Comparison of ENCODE assay signal across 1 cellular context in the genomic region with DNA sequence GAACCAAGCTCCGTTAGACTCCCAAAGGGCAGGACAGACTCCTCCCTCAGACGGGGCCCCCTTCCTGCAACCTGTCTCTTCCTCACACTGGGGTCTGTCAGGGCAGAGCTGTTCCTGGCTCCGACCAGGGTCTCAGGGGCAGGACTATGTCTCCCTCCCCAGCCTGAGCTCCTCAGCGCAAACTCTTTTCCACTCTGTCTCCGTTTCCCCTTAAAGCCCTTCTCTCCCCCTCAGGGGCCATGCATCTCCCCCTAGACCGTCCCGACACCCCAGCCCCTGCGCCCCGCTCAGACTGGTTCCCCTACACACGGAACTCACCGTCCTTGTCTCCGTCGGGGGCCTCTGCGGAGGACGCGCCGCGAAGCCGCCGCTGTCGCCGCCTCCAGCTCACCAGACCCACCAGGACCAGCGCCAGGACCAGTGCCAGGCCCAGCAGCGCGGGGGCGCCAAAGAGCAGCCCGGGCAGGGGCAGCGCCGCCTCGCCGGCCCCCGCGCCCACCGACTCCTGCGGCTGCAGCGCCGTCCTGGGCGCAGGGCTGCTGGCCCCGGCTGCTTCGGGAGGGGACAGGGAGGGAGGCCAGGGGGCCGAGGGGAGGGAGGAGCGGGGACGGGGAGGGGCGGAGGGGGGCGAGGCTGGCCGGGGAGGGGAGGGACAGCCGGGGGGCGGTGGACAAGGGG.
A peak's percentile ranks its signal among the peaks of the same experiment; 100 is the strongest.
TF ChIP-seq lines count a peak whose summit lies in the region.

No MANE protein-coding gene starts in this region.

TF ChIP-seq in HepG2, 621 proteins besides CTCF, POLR2A, EP300 and RAD21 (continues in another document):
- TF ChIP-seq, protein P1, sequence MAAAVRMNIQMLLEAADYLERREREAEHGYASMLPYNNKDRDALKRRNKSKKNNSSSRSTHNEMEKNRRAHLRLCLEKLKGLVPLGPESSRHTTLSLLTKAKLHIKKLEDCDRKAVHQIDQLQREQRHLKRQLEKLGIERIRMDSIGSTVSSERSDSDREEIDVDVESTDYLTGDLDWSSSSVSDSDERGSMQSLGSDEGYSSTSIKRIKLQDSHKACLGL (CRISPR knock-in tag; IDR thresholded peaks at IDR 0.05), result 0 out of 2 replicates have a peak, but pooled peaks have one; percentile 39
- TF ChIP-seq, protein P2, sequence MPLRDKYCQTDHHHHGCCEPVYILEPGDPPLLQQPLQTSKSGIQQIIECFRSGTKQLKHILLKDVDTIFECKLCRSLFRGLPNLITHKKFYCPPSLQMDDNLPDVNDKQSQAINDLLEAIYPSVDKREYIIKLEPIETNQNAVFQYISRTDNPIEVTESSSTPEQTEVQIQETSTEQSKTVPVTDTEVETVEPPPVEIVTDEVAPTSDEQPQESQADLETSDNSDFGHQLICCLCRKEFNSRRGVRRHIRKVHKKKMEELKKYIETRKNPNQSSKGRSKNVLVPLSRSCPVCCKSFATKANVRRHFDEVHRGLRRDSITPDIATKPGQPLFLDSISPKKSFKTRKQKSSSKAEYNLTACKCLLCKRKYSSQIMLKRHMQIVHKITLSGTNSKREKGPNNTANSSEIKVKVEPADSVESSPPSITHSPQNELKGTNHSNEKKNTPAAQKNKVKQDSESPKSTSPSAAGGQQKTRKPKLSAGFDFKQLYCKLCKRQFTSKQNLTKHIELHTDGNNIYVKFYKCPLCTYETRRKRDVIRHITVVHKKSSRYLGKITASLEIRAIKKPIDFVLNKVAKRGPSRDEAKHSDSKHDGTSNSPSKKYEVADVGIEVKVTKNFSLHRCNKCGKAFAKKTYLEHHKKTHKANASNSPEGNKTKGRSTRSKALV (CRISPR knock-in tag; IDR thresholded peaks at IDR 0.05), result no peak
- TF ChIP-seq CENPX (CRISPR knock-in tag; IDR thresholded peaks at IDR 0.05) (no peak), YY1 (IDR thresholded peaks at IDR 0.05; ENCODE audit: insufficient read depth, insufficient replicate concordance, low read depth, low read length) (peak; percentile 34), ZNF777 (CRISPR knock-in tag; IDR thresholded peaks at IDR 0.05) (peak; percentile 83), SALL1 (CRISPR knock-in tag; IDR thresholded peaks at IDR 0.05) (peak; percentile 8; the same call in 1 of the 2 replicates), STAG1 (CRISPR knock-in tag; IDR thresholded peaks at IDR 0.05) (peak; percentile 29; the same call in 1 of the 2 replicates), GABPB1 (CRISPR knock-in tag; IDR thresholded peaks at IDR 0.05) (peak; percentile 17; the same call in 1 of the 2 replicates), ZNF773 (CRISPR knock-in tag; IDR thresholded peaks at IDR 0.05; ENCODE audit: borderline replicate concordance) (no peak), ZBTB7B (CRISPR knock-in tag; IDR thresholded peaks at IDR 0.05) (0 out of 2 replicates have a peak, but pooled peaks have one; percentile 38), TARDBP (CRISPR knock-in tag; IDR thresholded peaks at IDR 0.05) (no peak), MAFG (CRISPR knock-in tag; IDR thresholded peaks at IDR 0.05) (no peak), GTF2F1 (IDR thresholded peaks at IDR 0.05; ENCODE audit: low read length) (no peak), MTF2 (CRISPR knock-in tag; IDR thresholded peaks at IDR 0.05; ENCODE audit: borderline replicate concordance) (no peak; the same call in 1 of the 2 replicates), MAZ (IDR thresholded peaks at IDR 0.05; ENCODE audit: borderline replicate concordance, low read depth, low read length) (no peak; the same call in 1 of the 2 replicates), MAZ (CRISPR knock-in tag; IDR thresholded peaks at IDR 0.05; ENCODE audit: low read depth) (peak; percentile 65; the same call in 1 of the 2 replicates), U2AF1 (optimal IDR thresholded peaks at IDR 0.05; ENCODE audit: low read depth, low read length) (no peak), HNRNPK (IDR thresholded peaks at IDR 0.05; ENCODE audit: low read depth, low read length, poor library complexity, severe bottlenecking) (peak; percentile 65), ZFP36L1 (CRISPR knock-in tag; IDR thresholded peaks at IDR 0.05) (no peak), ZNF605 (CRISPR knock-in tag; IDR thresholded peaks at IDR 0.05) (no peak), TBL1XR1 (IDR thresholded peaks at IDR 0.05; ENCODE audit: borderline replicate concordance, low read length, partially characterized antibody) (peak; percentile 33), SALL2 (CRISPR knock-in tag; IDR thresholded peaks at IDR 0.05) (peak; percentile 47; the same call in 1 of the 2 replicates), MXI1 (IDR thresholded peaks at IDR 0.05; ENCODE audit: borderline replicate concordance, low read depth, low read length) (0 out of 3 replicates have a peak, but pooled peaks have one; percentile 4), KLF11 (CRISPR knock-in tag; IDR thresholded peaks at IDR 0.05) (no peak), ZBTB38 (CRISPR knock-in tag; IDR thresholded peaks at IDR 0.05) (peak; percentile 35; the same call in 1 of the 2 replicates), TEAD3 (CRISPR knock-in tag; optimal IDR thresholded peaks at IDR 0.05; ENCODE audit: borderline replicate concordance) (no peak), ADNP (CRISPR knock-in tag; IDR thresholded peaks at IDR 0.05) (peak; percentile 64; the same call in 1 of the 2 replicates), HNRNPLL (IDR thresholded peaks at IDR 0.05; ENCODE audit: low read depth, low read length, poor library complexity, severe bottlenecking) (peak; percentile 35), SAFB2 (CRISPR knock-in tag; IDR thresholded peaks at IDR 0.05; ENCODE audit: borderline replicate concordance, low read depth) (no peak)
- TF ChIP-seq, protein P3, sequence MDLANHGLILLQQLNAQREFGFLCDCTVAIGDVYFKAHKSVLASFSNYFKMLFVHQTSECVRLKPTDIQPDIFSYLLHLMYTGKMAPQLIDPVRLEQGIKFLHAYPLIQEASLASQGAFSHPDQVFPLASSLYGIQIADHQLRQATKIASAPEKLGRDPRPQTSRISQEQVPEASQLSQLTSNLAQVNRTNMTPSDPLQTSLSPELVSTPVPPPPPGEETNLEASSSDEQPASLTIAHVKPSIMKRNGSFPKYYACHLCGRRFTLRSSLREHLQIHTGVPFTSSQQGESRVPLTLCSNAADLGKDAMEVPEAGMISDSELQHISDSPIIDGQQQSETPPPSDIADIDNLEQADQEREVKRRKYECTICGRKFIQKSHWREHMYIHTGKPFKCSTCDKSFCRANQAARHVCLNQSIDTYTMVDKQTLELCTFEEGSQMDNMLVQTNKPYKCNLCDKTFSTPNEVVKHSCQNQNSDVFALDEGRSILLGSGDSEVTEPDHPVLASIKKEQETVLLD (CRISPR knock-in tag; IDR thresholded peaks at IDR 0.05; ENCODE audit: low read depth), result 0 out of 2 replicates have a peak, but pooled peaks have one; percentile 18
- TF ChIP-seq, protein P4, sequence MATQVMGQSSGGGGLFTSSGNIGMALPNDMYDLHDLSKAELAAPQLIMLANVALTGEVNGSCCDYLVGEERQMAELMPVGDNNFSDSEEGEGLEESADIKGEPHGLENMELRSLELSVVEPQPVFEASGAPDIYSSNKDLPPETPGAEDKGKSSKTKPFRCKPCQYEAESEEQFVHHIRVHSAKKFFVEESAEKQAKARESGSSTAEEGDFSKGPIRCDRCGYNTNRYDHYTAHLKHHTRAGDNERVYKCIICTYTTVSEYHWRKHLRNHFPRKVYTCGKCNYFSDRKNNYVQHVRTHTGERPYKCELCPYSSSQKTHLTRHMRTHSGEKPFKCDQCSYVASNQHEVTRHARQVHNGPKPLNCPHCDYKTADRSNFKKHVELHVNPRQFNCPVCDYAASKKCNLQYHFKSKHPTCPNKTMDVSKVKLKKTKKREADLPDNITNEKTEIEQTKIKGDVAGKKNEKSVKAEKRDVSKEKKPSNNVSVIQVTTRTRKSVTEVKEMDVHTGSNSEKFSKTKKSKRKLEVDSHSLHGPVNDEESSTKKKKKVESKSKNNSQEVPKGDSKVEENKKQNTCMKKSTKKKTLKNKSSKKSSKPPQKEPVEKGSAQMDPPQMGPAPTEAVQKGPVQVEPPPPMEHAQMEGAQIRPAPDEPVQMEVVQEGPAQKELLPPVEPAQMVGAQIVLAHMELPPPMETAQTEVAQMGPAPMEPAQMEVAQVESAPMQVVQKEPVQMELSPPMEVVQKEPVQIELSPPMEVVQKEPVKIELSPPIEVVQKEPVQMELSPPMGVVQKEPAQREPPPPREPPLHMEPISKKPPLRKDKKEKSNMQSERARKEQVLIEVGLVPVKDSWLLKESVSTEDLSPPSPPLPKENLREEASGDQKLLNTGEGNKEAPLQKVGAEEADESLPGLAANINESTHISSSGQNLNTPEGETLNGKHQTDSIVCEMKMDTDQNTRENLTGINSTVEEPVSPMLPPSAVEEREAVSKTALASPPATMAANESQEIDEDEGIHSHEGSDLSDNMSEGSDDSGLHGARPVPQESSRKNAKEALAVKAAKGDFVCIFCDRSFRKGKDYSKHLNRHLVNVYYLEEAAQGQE (IDR thresholded peaks at IDR 0.05; ENCODE audit: borderline replicate concordance in 1 of 2, low read depth in 1 of 2, low read length in 2 of 2), result no peak
- TF ChIP-seq, protein P5, sequence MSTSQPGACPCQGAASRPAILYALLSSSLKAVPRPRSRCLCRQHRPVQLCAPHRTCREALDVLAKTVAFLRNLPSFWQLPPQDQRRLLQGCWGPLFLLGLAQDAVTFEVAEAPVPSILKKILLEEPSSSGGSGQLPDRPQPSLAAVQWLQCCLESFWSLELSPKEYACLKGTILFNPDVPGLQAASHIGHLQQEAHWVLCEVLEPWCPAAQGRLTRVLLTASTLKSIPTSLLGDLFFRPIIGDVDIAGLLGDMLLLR (CRISPR knock-in tag; IDR thresholded peaks at IDR 0.05), result peak; percentile 35; the same call in 1 of the 2 replicates
- TF ChIP-seq, protein P6, sequence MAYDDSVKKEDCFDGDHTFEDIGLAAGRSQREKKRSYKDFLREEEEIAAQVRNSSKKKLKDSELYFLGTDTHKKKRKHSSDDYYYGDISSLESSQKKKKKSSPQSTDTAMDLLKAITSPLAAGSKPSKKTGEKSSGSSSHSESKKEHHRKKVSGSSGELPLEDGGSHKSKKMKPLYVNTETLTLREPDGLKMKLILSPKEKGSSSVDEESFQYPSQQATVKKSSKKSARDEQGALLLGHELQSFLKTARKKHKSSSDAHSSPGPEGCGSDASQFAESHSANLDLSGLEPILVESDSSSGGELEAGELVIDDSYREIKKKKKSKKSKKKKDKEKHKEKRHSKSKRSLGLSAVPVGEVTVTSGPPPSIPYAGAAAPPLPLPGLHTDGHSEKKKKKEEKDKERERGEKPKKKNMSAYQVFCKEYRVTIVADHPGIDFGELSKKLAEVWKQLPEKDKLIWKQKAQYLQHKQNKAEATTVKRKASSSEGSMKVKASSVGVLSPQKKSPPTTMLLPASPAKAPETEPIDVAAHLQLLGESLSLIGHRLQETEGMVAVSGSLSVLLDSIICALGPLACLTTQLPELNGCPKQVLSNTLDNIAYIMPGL (CRISPR knock-in tag; IDR thresholded peaks at IDR 0.05; ENCODE audit: borderline replicate concordance in 1 of 2, low read depth in 1 of 2), result peak in 1 of 2 experiments; percentile 45; a peak in 2 of 4 replicates
- TF ChIP-seq, protein P7, sequence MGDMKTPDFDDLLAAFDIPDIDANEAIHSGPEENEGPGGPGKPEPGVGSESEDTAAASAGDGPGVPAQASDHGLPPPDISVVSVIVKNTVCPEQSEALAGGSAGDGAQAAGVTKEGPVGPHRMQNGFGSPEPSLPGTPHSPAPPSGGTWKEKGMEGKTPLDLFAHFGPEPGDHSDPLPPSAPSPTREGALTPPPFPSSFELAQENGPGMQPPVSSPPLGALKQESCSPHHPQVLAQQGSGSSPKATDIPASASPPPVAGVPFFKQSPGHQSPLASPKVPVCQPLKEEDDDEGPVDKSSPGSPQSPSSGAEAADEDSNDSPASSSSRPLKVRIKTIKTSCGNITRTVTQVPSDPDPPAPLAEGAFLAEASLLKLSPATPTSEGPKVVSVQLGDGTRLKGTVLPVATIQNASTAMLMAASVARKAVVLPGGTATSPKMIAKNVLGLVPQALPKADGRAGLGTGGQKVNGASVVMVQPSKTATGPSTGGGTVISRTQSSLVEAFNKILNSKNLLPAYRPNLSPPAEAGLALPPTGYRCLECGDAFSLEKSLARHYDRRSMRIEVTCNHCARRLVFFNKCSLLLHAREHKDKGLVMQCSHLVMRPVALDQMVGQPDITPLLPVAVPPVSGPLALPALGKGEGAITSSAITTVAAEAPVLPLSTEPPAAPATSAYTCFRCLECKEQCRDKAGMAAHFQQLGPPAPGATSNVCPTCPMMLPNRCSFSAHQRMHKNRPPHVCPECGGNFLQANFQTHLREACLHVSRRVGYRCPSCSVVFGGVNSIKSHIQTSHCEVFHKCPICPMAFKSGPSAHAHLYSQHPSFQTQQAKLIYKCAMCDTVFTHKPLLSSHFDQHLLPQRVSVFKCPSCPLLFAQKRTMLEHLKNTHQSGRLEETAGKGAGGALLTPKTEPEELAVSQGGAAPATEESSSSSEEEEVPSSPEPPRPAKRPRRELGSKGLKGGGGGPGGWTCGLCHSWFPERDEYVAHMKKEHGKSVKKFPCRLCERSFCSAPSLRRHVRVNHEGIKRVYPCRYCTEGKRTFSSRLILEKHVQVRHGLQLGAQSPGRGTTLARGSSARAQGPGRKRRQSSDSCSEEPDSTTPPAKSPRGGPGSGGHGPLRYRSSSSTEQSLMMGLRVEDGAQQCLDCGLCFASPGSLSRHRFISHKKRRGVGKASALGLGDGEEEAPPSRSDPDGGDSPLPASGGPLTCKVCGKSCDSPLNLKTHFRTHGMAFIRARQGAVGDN (CRISPR knock-in tag; IDR thresholded peaks at IDR 0.05), result peak; percentile 52; the same call in 1 of the 2 replicates
- TF ChIP-seq, protein P8, sequence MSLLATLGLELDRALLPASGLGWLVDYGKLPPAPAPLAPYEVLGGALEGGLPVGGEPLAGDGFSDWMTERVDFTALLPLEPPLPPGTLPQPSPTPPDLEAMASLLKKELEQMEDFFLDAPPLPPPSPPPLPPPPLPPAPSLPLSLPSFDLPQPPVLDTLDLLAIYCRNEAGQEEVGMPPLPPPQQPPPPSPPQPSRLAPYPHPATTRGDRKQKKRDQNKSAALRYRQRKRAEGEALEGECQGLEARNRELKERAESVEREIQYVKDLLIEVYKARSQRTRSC (CRISPR knock-in tag; IDR thresholded peaks at IDR 0.05; ENCODE audit: low read depth), result no peak
- TF ChIP-seq, protein P9, sequence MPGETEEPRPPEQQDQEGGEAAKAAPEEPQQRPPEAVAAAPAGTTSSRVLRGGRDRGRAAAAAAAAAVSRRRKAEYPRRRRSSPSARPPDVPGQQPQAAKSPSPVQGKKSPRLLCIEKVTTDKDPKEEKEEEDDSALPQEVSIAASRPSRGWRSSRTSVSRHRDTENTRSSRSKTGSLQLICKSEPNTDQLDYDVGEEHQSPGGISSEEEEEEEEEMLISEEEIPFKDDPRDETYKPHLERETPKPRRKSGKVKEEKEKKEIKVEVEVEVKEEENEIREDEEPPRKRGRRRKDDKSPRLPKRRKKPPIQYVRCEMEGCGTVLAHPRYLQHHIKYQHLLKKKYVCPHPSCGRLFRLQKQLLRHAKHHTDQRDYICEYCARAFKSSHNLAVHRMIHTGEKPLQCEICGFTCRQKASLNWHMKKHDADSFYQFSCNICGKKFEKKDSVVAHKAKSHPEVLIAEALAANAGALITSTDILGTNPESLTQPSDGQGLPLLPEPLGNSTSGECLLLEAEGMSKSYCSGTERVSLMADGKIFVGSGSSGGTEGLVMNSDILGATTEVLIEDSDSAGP (CRISPR knock-in tag; IDR thresholded peaks at IDR 0.05; ENCODE audit: borderline replicate concordance), result peak; percentile 57; the same call in 1 of the 2 replicates
